10 cellular contexts compared by ENCODE assay signal in the genomic region with DNA sequence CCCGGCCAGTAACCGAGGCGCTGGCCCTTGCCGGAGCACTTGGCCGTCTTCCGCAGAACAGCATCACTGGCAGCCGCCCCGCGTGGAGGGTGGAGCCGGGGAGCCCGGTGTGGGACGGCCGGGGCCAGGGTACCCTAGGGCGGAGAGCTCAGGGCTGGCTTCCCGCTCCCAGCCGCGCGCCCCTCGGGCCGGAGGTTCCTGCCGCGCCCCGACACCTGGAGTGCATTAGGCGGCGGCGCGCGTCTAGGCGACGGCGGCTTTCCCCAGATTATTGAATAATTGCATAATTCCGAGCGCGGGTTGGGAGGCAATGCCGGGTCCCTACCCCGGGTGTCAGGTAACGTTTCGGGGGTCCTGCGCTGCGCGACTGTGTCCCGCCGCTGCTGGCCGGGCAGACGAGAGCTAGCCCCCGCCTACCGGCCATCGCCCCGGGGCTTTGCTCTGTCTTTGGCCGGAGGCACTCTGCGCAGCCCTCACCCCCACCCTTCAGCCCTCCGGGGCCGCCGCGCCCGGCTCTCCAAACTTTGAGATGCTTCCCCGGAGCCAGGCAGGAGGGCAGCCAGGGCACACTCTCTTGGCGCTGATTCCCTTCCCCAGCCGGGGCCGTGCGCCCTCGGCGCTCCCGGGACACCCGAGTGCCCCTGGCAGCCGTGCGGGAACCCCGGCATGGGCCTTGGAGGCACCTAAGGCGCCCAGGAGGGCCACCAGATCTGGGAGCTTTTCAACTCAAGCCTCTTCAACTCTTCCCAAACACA. TPM values are rescaled to one million over a fixed set of nuclear protein-coding genes. Genes with fewer than 3 reads are reported as not detected.
DNase-seq lines count a peak whose midpoint lies in the region; ATAC-seq and TF ChIP-seq lines count a peak whose summit lies in the region.
"Had no signal": no experiment of that assay in that cellular context is flagged by ENCODE, and none has a peak within 500 bp of the region (broad histone marks: within the 10 kb centered on the region; RNA-seq: fewer than 3 reads in every experiment).

No MANE protein-coding gene starts in this region.

- peak; percentile 75 for DNase-seq in AG20443 (ENCODE audit: low spot score)
- no peak for DNase-seq in Panc1 (ENCODE audit: low read depth, low spot score)
- peak; percentile 75 for DNase-seq in Right ventricle myocardium superior
- peak; percentile 31 for DNase-seq in neuronal stem cell (ENCODE audit: low spot score)
- no peak for DNase-seq in immature natural killer cell
- DNase-seq in HUDEP-2 (lab: John Stamatoyannopoulos, UW; ENCODE audit: unreplicated experiment in 76 of 76): no peak
- no peak for DNase-seq in NCI-H187 treated with DMSO at 0.1 percent for 48 hours (lab: John Stamatoyannopoulos, UW)

- H2BK5ac ChIP-seq in neuronal stem cell (ENCODE audit: low read length): no peak overlapping the region

- CTCF ChIA-PET in Panc1 (lab: Charles Lee): no interaction called here

- peaks cover 24% of the 10 kb centered on the region for H3K27me3 ChIP-seq in Panc1 (ENCODE audit: control insufficient read depth, insufficient read depth, low read length)
- H3K27me3 ChIP-seq in neuronal stem cell (ENCODE audit: control insufficient read depth in 3 of 3, insufficient read depth in 3 of 3, low read depth in 1 of 3, low read length in 3 of 3): peaks cover 7 to 95% (median 49%) of the 10 kb centered on the region in 3 experiments

- H3K27ac ChIP-seq in Panc1 (ENCODE audit: low read length): no peak overlapping the region
- no peak overlapping the region for H3K27ac ChIP-seq in neuronal stem cell (replicated peaks; ENCODE audit: low read length)

- BruUV-seq in Panc1 (replicated peaks; lab: Mats Ljungman, UMichigan): no TSS peak

- no peak overlapping the region for H2BK12ac ChIP-seq in neuronal stem cell (ENCODE audit: low read length)

- no peak overlapping the region for H3K4me3 Mint-ChIP-seq in immature natural killer cell
- H3K4me3 Mint-ChIP-seq: activated naive CD4-positive, alpha-beta T cell treated with anti-CD3 and anti-CD28 coated beads, Interleukin-2, amount 50 U/mL, for 24 hours; natural killer cell treated with Interleukin-12 subunit alpha and Interleukin-12 subunit beta and Interleukin-15 and Interleukin-18, amount 100 ng/mL, for 72 hours had no signal

- H2BK120ac ChIP-seq in neuronal stem cell (ENCODE audit: low read depth, low read length): no peak overlapping the region

- no peak overlapping the region for H3K27ac Mint-ChIP-seq in immature natural killer cell
- H3K27ac Mint-ChIP-seq: activated naive CD4-positive, alpha-beta T cell treated with anti-CD3 and anti-CD28 coated beads, Interleukin-2, amount 50 U/mL, for 24 hours; natural killer cell treated with Interleukin-12 subunit alpha and Interleukin-12 subunit beta and Interleukin-15 and Interleukin-18, amount 100 ng/mL, for 72 hours had no signal

- H3K4me2 ChIP-seq in neuronal stem cell (ENCODE audit: insufficient read depth, low read length, poor library complexity, severe bottlenecking): peak overlapping the region; percentile 94

- no peak overlapping the region for H4K8ac ChIP-seq in neuronal stem cell (ENCODE audit: low read depth, low read length)

- no peak overlapping the region for H3K4ac ChIP-seq in neuronal stem cell (ENCODE audit: low read length)

- no peaks in the 10 kb centered on the region for H3K9me3 Mint-ChIP-seq in immature natural killer cell
- H3K9me3 Mint-ChIP-seq: activated naive CD4-positive, alpha-beta T cell treated with anti-CD3 and anti-CD28 coated beads, Interleukin-2, amount 50 U/mL, for 24 hours; natural killer cell treated with Interleukin-12 subunit alpha and Interleukin-12 subunit beta and Interleukin-15 and Interleukin-18, amount 100 ng/mL, for 72 hours had no signal

- H3K4me3 ChIP-seq in Panc1 (ENCODE audit: low read depth in 2 of 2, low read length in 2 of 2) (peak overlapping the region; percentile 10 to 21; a peak in 2 of 4 replicates), neuronal stem cell (ENCODE audit: low read length in 2 of 2) (peak overlapping the region in 1 of 2 donors; percentile 74)

- no peaks in the 10 kb centered on the region for H3K79me1 ChIP-seq in neuronal stem cell (ENCODE audit: low read depth, low read length)

- no peak overlapping the region for H3K14ac ChIP-seq in neuronal stem cell (ENCODE audit: low read length)

- intact Hi-C loops in Panc1 (cut with micrococcal nuclease; ENCODE audit: unreplicated experiment): no loop called here
- intact Hi-C loops in Right ventricle myocardium superior (cut with DNase I): no loop called here

- H3K4me1 ChIP-seq in Panc1 (ENCODE audit: control insufficient read depth, insufficient read depth, low read length) (no peaks in the 10 kb centered on the region), neuronal stem cell (ENCODE audit: control insufficient read depth in 2 of 2, insufficient read depth in 1 of 2, low read depth in 1 of 2, low read length in 2 of 2) (peaks cover 3 to 8% of the 10 kb centered on the region in 2 donors)

- POLR2A ChIA-PET in Panc1 (lab: Charles Lee): no interaction called here

- H3K9ac ChIP-seq in neuronal stem cell (ENCODE audit: low read depth, low read length, poor library complexity): peak overlapping the region; percentile 26

- no peak overlapping the region for H4K91ac ChIP-seq in neuronal stem cell (ENCODE audit: low read depth, low read length, poor library complexity)

- no peak for TF ChIP-seq CTCF in Panc1 (IDR thresholded peaks at IDR 0.05)

- H2AFZ ChIP-seq in neuronal stem cell (ENCODE audit: low read length): peak overlapping the region; percentile 86

- peak overlapping the region; percentile 78 for H3K18ac ChIP-seq in neuronal stem cell (ENCODE audit: low read length)

- H3K9me3 ChIP-seq in Panc1 (ENCODE audit: control insufficient read depth, insufficient read depth, low read depth, low read length): no peaks in the 10 kb centered on the region
- H3K9me3 ChIP-seq in neuronal stem cell (replicated peaks in 1 of 2; ENCODE audit: control insufficient read depth in 2 of 2, insufficient read depth in 1 of 2, low read depth in 1 of 2, low read length in 2 of 2): no peaks in the 10 kb centered on the region

- no peaks in the 10 kb centered on the region for H3K36me3 Mint-ChIP-seq in immature natural killer cell
- H3K36me3 Mint-ChIP-seq: activated naive CD4-positive, alpha-beta T cell treated with anti-CD3 and anti-CD28 coated beads, Interleukin-2, amount 50 U/mL, for 24 hours; natural killer cell treated with Interleukin-12 subunit alpha and Interleukin-12 subunit beta and Interleukin-15 and Interleukin-18, amount 100 ng/mL, for 72 hours had no signal

- in situ Hi-C loops in Panc1 (cut with HindIII; ENCODE audit: low pct_unique_long_range_greater_than_20kb, low sequenced_read_pairs): no loop called here

- H2AK5ac ChIP-seq in neuronal stem cell (ENCODE audit: low read depth, low read length): peak overlapping the region; percentile 35

- H2BK15ac ChIP-seq in neuronal stem cell (ENCODE audit: low read length): peak overlapping the region; percentile 17

- H3K36me3 ChIP-seq in Panc1 (ENCODE audit: control insufficient read depth, insufficient read depth, low read length) (no peaks in the 10 kb centered on the region), neuronal stem cell (replicated peaks in 1 of 2; ENCODE audit: control insufficient read depth in 2 of 2, insufficient read depth in 2 of 2, low read length in 2 of 2) (no peaks in the 10 kb centered on the region)

- H3K4me1 Mint-ChIP-seq in immature natural killer cell: no peaks in the 10 kb centered on the region

- ATAC-seq in Panc1: no peak
- peak; percentile 75 for ATAC-seq in Right ventricle myocardium superior (ENCODE audit: poor library complexity)
- ATAC-seq in HG02852 (IDR thresholded peaks at IDR 0.05; ENCODE audit: unreplicated experiment): no peak

- H3K27me3 Mint-ChIP-seq in immature natural killer cell (ENCODE audit: low read depth in 3 of 3): peaks cover 5 to 20% (median 13%) of the 10 kb centered on the region in 3 donors

- H3K23ac ChIP-seq in neuronal stem cell (ENCODE audit: low read depth, low read length, poor library complexity): peak overlapping the region; percentile 52

- no CpG with 5 or more reads among the region's 69 CpGs for WGBS in neuronal stem cell (ENCODE audit: extremely low coverage in 2 of 2, insufficient read length in 2 of 2, insufficient replicate concordance in 1 of 2), 2 donors

RNA-seq across cellular contexts. Expression of gene ITGA11, which starts 0.7 kb away (rescaled TPM):
- total RNA-seq in Panc1 (2021; ENCODE audit: unreplicated experiment) (0.28 TPM), Right ventricle myocardium superior (32.2 TPM)
- 0.12 TPM for polyA plus RNA-seq in Panc1 (2012; ENCODE audit: insufficient read length)
- 0.06 TPM for polyA plus RNA-seq in neuronal stem cell (2013, experiment 1 of 2)
- 0.10 TPM for polyA plus RNA-seq in neuronal stem cell (2013, experiment 2 of 2)
- polyA plus RNA-seq in immature natural killer cell: not detected

Comparison
In these comparisons a context has a peak if more than half of its experiments do, and no peak if none do; other contexts are left out.
1. DNase-seq: peak in AG20443 (single experiment), Right ventricle myocardium superior (single experiment) and neuronal stem cell (single experiment); none in Panc1 (single experiment), immature natural killer cell (0 of 3), HUDEP-2 (0 of 76) and NCI-H187 treated with DMSO at 0.1 percent for 48 hours (single experiment).
2. RNA of gene ITGA11, which starts 0.7 kb away (total RNA-seq): 32.2 TPM in Right ventricle myocardium superior (single experiment); 0.28 TPM in Panc1 (single experiment); every median in the first group is over 10 times any median in the second.